Comparison of ENCODE assay signal across 10 cellular contexts in genomic region chr9:4235951-4236804, GRCh38.
DNase-seq lines count a peak whose midpoint lies in the region; ATAC-seq, FAIRE-seq and TF ChIP-seq lines count a peak whose summit lies in the region.
"Had no signal": no experiment of that assay in that cellular context is flagged by ENCODE, and none has a peak within 500 bp of the region (broad histone marks: within the 10 kb centered on the region; RNA-seq: fewer than 3 reads in every experiment).

No MANE protein-coding gene starts in this region.

- no peak overlapping the region for H3K27ac Mint-ChIP-seq in stimulated activated memory B cell treated with anti-CD40 and anti-IgM and Interleukin-4, amounts not matched to agents 10 μg/mL and 1 μg/mL and 100 μg/mL, for 72 hours
- H3K27ac Mint-ChIP-seq: memory B cell had no signal

- H3K36me3 Mint-ChIP-seq in stimulated activated memory B cell treated with anti-CD40 and anti-IgM and Interleukin-4, amounts not matched to agents 10 μg/mL and 1 μg/mL and 100 μg/mL, for 72 hours = no peaks in the 10 kb centered on the region
- H3K36me3 Mint-ChIP-seq: memory B cell had no signal

- H3K9me3 Mint-ChIP-seq in stimulated activated memory B cell treated with anti-CD40 and anti-IgM and Interleukin-4, amounts not matched to agents 10 μg/mL and 1 μg/mL and 100 μg/mL, for 72 hours = peaks cover 3% of the 10 kb centered on the region

- H3K4me3 Mint-ChIP-seq in stimulated activated memory B cell treated with anti-CD40 and anti-IgM and Interleukin-4, amounts not matched to agents 10 μg/mL and 1 μg/mL and 100 μg/mL, for 72 hours = no peak overlapping the region
- H3K4me3 Mint-ChIP-seq: memory B cell had no signal

- no peaks in the 10 kb centered on the region for H3K27me3 ChIP-seq in bronchial epithelial cell (ENCODE audit: control insufficient read depth, insufficient read depth, low read length)

- peaks cover 8% of the 10 kb centered on the region for H3K4me1 Mint-ChIP-seq in stimulated activated memory B cell treated with anti-CD40 and anti-IgM and Interleukin-4, amounts not matched to agents 10 μg/mL and 1 μg/mL and 100 μg/mL, for 72 hours

- ATAC-seq in HG03342 (IDR thresholded peaks at IDR 0.05; ENCODE audit: unreplicated experiment) = no peak
- ATAC-seq in stimulated activated memory B cell treated with anti-CD40 and anti-IgM and Interleukin-4, amounts not matched to agents 10 μg/mL and 1 μg/mL and 100 μg/mL, for 72 hours = no peak

- no peak overlapping the region for H3K4me3 ChIP-seq in AG10803 (ENCODE audit: low read length)
- H3K4me3 ChIP-seq in bronchial epithelial cell (ENCODE audit: low read depth, low read length) = no peak overlapping the region

- TF ChIP-seq CTCF in AG10803 (conservative IDR thresholded peaks at IDR 0.05; ENCODE audit: low read length) (no peak), bronchial epithelial cell (IDR thresholded peaks at IDR 0.05; ENCODE audit: insufficient read depth, low read length, severe bottlenecking) (no peak)

- no peaks in the 10 kb centered on the region for H3K27me3 Mint-ChIP-seq in stimulated activated memory B cell treated with anti-CD40 and anti-IgM and Interleukin-4, amounts not matched to agents 10 μg/mL and 1 μg/mL and 100 μg/mL, for 72 hours
- H3K27me3 Mint-ChIP-seq: memory B cell had no signal

- DNase-seq in AG10803 (ENCODE audit: low read depth) = peak; percentile 81
- DNase-seq in HT1080 (ENCODE audit: low read depth) = peak; percentile 87
- DNase-seq in bronchial epithelial cell (ENCODE audit: low read depth) = peak; percentile 82
- peak; percentile 63 for DNase-seq in medulla oblongata (ENCODE audit: extremely low spot score)
- no peak for DNase-seq in superior temporal gyrus (ENCODE audit: extremely low spot score)
- no peak for DNase-seq in nucleus accumbens (lab: John Stamatoyannopoulos, UW)
- DNase-seq: activated effector memory CD4-positive, alpha-beta T cell treated with anti-CD3 and anti-CD28 coated beads, Interleukin-2, amount 50 U/mL, for 16 hours had no signal

- no peak for FAIRE-seq in bronchial epithelial cell (lab: Jason Lieb, UNC)

- H3K36me3 ChIP-seq in bronchial epithelial cell (ENCODE audit: control insufficient read depth, insufficient read depth, low read length) = no peaks in the 10 kb centered on the region

Comparison
In these comparisons a context has a peak if more than half of its experiments do, and no peak if none do; other contexts are left out.
1. DNase-seq: peak in AG10803 (single experiment), HT1080 (single experiment), bronchial epithelial cell (single experiment) and medulla oblongata (single experiment); none in superior temporal gyrus (single experiment) and nucleus accumbens (0 of 56).